ENCODE assay signal across 11 cellular contexts in the genomic region with DNA sequence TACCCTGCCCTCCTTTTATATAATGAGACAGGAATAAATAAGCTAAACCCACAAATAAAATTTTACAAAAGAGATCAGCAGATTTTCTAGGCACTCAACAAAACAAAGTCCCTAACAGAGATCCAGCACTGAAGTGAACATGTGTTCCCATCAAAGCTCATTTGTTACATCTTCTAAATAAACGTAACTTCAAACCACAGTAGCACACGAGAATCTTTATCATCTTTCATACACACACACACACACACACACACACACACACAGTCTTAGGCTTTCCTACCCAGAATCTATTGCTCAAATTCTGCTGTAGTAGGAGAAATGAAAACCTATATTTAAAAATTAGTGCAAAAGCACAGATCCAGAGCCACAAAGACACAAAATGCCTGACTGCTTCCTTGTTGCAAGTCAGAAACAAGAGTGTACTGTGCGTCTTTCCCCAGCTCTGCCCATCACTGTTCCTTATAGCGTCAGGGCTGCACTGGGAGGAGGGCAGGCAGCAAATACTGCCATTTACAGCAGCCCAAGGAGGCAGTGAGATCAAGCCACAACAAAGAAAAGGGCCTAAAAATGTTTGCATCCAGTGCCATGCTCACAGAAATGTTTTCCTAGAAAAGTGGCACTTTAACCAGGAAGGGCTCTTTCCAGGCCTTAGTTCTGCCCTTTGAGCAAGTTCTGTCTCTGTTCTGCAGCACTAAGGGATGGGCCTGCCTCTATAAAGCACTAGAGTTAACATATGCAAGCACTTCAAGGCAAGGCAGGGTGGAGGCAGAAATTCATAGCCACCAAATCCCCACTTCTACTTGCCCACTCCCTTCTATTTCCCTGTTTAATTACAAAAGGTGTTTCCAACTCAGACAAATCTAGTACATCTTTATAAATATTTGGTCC. TPM values are rescaled to one million over a fixed set of nuclear protein-coding genes. Genes with fewer than 3 reads are reported as not detected.
A peak's percentile ranks its signal among the peaks of the same experiment; 100 is the strongest.
DNase-seq lines count a peak whose midpoint lies in the region; ATAC-seq and TF ChIP-seq lines count a peak whose summit lies in the region.
"Had no signal": no experiment of that assay in that cellular context is flagged by ENCODE, and none has a peak within 500 bp of the region (broad histone marks: within the 10 kb centered on the region; RNA-seq: fewer than 3 reads in every experiment).

No MANE protein-coding gene starts in this region.

- peaks cover 51% of the 10 kb centered on the region for H3K4me1 Mint-ChIP-seq in activated naive CD8-positive, alpha-beta T cell (ENCODE audit: low read depth)
- peaks cover 47% of the 10 kb centered on the region for H3K4me1 Mint-ChIP-seq in activated naive CD8-positive, alpha-beta T cell treated with anti-CD3 and anti-CD28 coated beads, Interleukin-2, amount 50 U/mL, for 24 hours
- H3K4me1 Mint-ChIP-seq in brain, result peaks cover 61% of the 10 kb centered on the region

- peak overlapping the region; percentile 76 for H3K27ac Mint-ChIP-seq in activated naive CD8-positive, alpha-beta T cell
- H3K27ac Mint-ChIP-seq in activated naive CD8-positive, alpha-beta T cell treated with anti-CD3 and anti-CD28 coated beads, Interleukin-2, amount 50 U/mL, for 24 hours, result no peak overlapping the region
- H3K27ac Mint-ChIP-seq in brain, result peak overlapping the region in 4 of 5 experiments; percentile 46 to 93 (median 75)

- ATAC-seq in activated naive CD8-positive, alpha-beta T cell treated with anti-CD3 and anti-CD28 coated beads, Interleukin-2, amount 50 U/mL, for 24 hours, result no peak
- no peak for ATAC-seq in GM21825 (IDR thresholded peaks at IDR 0.05; ENCODE audit: unreplicated experiment)
- ATAC-seq in GM21529 (IDR thresholded peaks at IDR 0.05; ENCODE audit: unreplicated experiment), result no peak

- no peaks in the 10 kb centered on the region for H3K9me3 Mint-ChIP-seq in activated naive CD8-positive, alpha-beta T cell (ENCODE audit: low read depth)
- no peaks in the 10 kb centered on the region for H3K9me3 Mint-ChIP-seq in activated naive CD8-positive, alpha-beta T cell treated with anti-CD3 and anti-CD28 coated beads, Interleukin-2, amount 50 U/mL, for 24 hours
- H3K9me3 Mint-ChIP-seq in brain, result peaks cover 0 to 3% (median 0%) of the 10 kb centered on the region in 5 experiments

- no peaks in the 10 kb centered on the region for H3K27me3 Mint-ChIP-seq in activated naive CD8-positive, alpha-beta T cell
- no peaks in the 10 kb centered on the region for H3K27me3 Mint-ChIP-seq in activated naive CD8-positive, alpha-beta T cell treated with anti-CD3 and anti-CD28 coated beads, Interleukin-2, amount 50 U/mL, for 24 hours
- H3K27me3 Mint-ChIP-seq in brain, result peaks cover 6% of the 10 kb centered on the region

- peak overlapping the region; percentile 54 for H3K4me3 Mint-ChIP-seq in activated naive CD8-positive, alpha-beta T cell
- no peak overlapping the region for H3K4me3 Mint-ChIP-seq in activated naive CD8-positive, alpha-beta T cell treated with anti-CD3 and anti-CD28 coated beads, Interleukin-2, amount 50 U/mL, for 24 hours
- peak overlapping the region in 4 of 5 experiments; percentile 49 to 72 (median 64) for H3K4me3 Mint-ChIP-seq in brain

- TF ChIP-seq CTCF in brain (conservative IDR thresholded peaks at IDR 0.05), result no peak

- DNase-seq in activated naive CD8-positive, alpha-beta T cell treated with anti-CD3 and anti-CD28 coated beads, Interleukin-2, amount 50 U/mL, for 24 hours, result no peak
- DNase-seq in midbrain (lab: John Stamatoyannopoulos, UW) (peak; percentile 12), superior temporal gyrus (ENCODE audit: extremely low spot score) (peak; percentile 25), cerebellum (ENCODE audit: low spot score) (no peak)

- peaks cover 5% of the 10 kb centered on the region for H3K36me3 Mint-ChIP-seq in activated naive CD8-positive, alpha-beta T cell
- H3K36me3 Mint-ChIP-seq in activated naive CD8-positive, alpha-beta T cell treated with anti-CD3 and anti-CD28 coated beads, Interleukin-2, amount 50 U/mL, for 24 hours (ENCODE audit: low read depth), result peaks cover 29% of the 10 kb centered on the region
- peaks cover 70% of the 10 kb centered on the region for H3K36me3 Mint-ChIP-seq in brain

RNA-seq across cellular contexts. Expression of gene IP6K1, which starts 6.0 kb away (rescaled TPM):
- 46.3 TPM for polyA plus RNA-seq in brain (ENCODE audit: insufficient read depth, low read depth, low replicate concordance)
- 46.0 TPM for total RNA-seq in cerebellum

RNA-seq across cellular contexts. Expression of gene CDHR4, which starts 19.3 kb away (rescaled TPM):
- not detected for polyA plus RNA-seq in brain (ENCODE audit: insufficient read depth, low read depth, low replicate concordance)
- total RNA-seq in cerebellum, result not detected
- total RNA-seq: SJSA1, spleen had no signal
- polyA plus RNA-seq: keratinocyte had no signal

RNA-seq across cellular contexts. Expression of gene INKA1, which starts 22.7 kb away (rescaled TPM):
- polyA plus RNA-seq in brain (ENCODE audit: insufficient read depth, low read depth, low replicate concordance), result 2.1 TPM
- 3.7 TPM for total RNA-seq in cerebellum

RNA-seq across cellular contexts. Expression of gene UBA7, which starts 33.4 kb away (rescaled TPM):
- polyA plus RNA-seq in brain (ENCODE audit: insufficient read depth, low read depth, low replicate concordance), result 3.4 TPM
- 5.7 TPM for total RNA-seq in cerebellum

RNA-seq across cellular contexts. Expression of gene GMPPB, which starts 56.6 kb away (rescaled TPM):
- 10.8 TPM for polyA plus RNA-seq in brain (ENCODE audit: insufficient read depth, low read depth, low replicate concordance)
- 9.4 TPM for total RNA-seq in cerebellum

Comparison
In these comparisons a context has a peak if more than half of its experiments do, and no peak if none do; other contexts are left out.
1. DNase-seq: peak in midbrain (single experiment) and superior temporal gyrus (single experiment); none in activated naive CD8-positive, alpha-beta T cell treated with anti-CD3 and anti-CD28 coated beads, Interleukin-2, amount 50 U/mL, for 24 hours (single experiment) and cerebellum (single experiment).